Comparison of ENCODE assay signal across 1 cellular context in genomic region chr1:244970236-244970652, GRCh38.
TF ChIP-seq lines count a peak whose summit lies in the region.

No MANE protein-coding gene starts in this region.

TF ChIP-seq in K562, 482 proteins besides CTCF, POLR2A, EP300 and RAD21 (continued from another document):
- TF ChIP-seq SAP30 (IDR thresholded peaks at IDR 0.05; ENCODE audit: borderline replicate concordance, insufficient read depth, low read depth, low read length, poor library complexity, severe bottlenecking), result peak; percentile 4
- TF ChIP-seq SIN3A (IDR thresholded peaks at IDR 0.05; ENCODE audit: borderline replicate concordance in 2 of 2, control insufficient read depth in 1 of 2, low read depth in 2 of 2, low read length in 2 of 2), result peak in 1 of 2 experiments; percentile 30; a peak in 2 of 4 replicates
- no peak for TF ChIP-seq CREBBP (IDR thresholded peaks at IDR 0.05; ENCODE audit: low read depth, low read length)
- peak; percentile 64; the same call in 1 of the 2 replicates for TF ChIP-seq SUPT5H (IDR thresholded peaks at IDR 0.05)
- peak; percentile 69 for TF ChIP-seq POLR2G (IDR thresholded peaks at IDR 0.05; ENCODE audit: low read depth, low read length)
- no peak for TF ChIP-seq ELF4 (CRISPR knock-in tag; IDR thresholded peaks at IDR 0.05)
- peak; percentile 61 for TF ChIP-seq ZFX (CRISPR knock-in tag; IDR thresholded peaks at IDR 0.05)
- peak; percentile 3 to 6 for TF ChIP-seq E2F6 (IDR thresholded peaks at IDR 0.05; ENCODE audit: borderline replicate concordance in 1 of 2, extremely low read depth in 1 of 2, insufficient read depth in 1 of 2, insufficient read length in 1 of 2, low read depth in 1 of 2, low read length in 1 of 2, poor library complexity in 1 of 2, severe bottlenecking in 1 of 2)
- TF ChIP-seq ZBTB7A (IDR thresholded peaks at IDR 0.05; ENCODE audit: borderline replicate concordance, control insufficient read depth, low read depth, low read length), result peak; percentile 97
- no peak for TF ChIP-seq ZNF592 (IDR thresholded peaks at IDR 0.05)
- TF ChIP-seq E2F1 (CRISPR knock-in tag; IDR thresholded peaks at IDR 0.05), result no peak
- TF ChIP-seq ETS1 (conservative IDR thresholded peaks at IDR 0.05; ENCODE audit: control insufficient read depth, low read depth, low read length), result 0 out of 2 replicates have a peak, but pooled peaks have one; percentile 3
- peak; percentile 99 for TF ChIP-seq VEZF1 (CRISPR knock-in tag; IDR thresholded peaks at IDR 0.05)
- TF ChIP-seq NR2C2 (CRISPR knock-in tag; IDR thresholded peaks at IDR 0.05), result no peak
- peak; percentile 61 for TF ChIP-seq NR2C2 (tag; IDR thresholded peaks at IDR 0.05)
- TF ChIP-seq ZNF324 (CRISPR knock-in tag; IDR thresholded peaks at IDR 0.05), result no peak
- TF ChIP-seq E2F5 (CRISPR knock-in tag; IDR thresholded peaks at IDR 0.05), result no peak; the same call in 1 of the 2 replicates
- no peak for TF ChIP-seq KAT2B (IDR thresholded peaks at IDR 0.05; ENCODE audit: low read depth, low read length)
TF ChIP-seq in K562: peak in this region for 60.
